Comparison of ENCODE assay signal across 14 cellular contexts in the genomic region with DNA sequence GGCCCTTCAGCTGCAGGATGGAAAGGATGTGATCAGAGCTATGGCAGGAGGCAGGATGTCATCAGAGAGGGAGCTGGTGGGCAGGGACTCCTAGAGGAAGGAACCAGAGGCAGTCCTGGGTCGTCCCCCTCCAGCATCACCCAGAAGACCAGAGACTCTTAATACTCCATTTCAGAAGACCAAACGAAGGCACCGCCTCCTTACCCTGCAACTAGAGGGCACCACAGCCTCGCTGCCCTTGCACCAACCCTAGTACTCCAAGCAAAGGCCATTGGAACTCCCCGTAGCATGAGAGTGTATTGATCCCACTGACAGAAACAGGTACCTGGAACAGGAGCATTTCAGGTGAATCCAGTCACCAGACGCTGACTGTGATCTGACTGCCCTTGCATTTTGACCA.
A peak's percentile ranks its signal among the peaks of the same experiment; 100 is the strongest.
DNase-seq lines count a peak whose midpoint lies in the region; ATAC-seq and TF ChIP-seq lines count a peak whose summit lies in the region.
"Had no signal": no experiment of that assay in that cellular context is flagged by ENCODE, and none has a peak within 500 bp of the region (broad histone marks: within the 10 kb centered on the region; RNA-seq: fewer than 3 reads in every experiment).

No MANE protein-coding gene starts in this region.

- no peak for TF ChIP-seq CTCF in RWPE2 (IDR thresholded peaks at IDR 0.05; ENCODE audit: poor library complexity, severe bottlenecking)
- no peak for TF ChIP-seq CTCF in GM20000 (IDR thresholded peaks at IDR 0.05; ENCODE audit: extremely low read depth, missing control alignments)

- H3K36me3 ChIP-seq in Karpas-422 (ENCODE audit: insufficient read depth, low read length) (no peaks in the 10 kb centered on the region), RWPE2 (ENCODE audit: low read depth) (no peaks in the 10 kb centered on the region)
- H3K36me3 ChIP-seq: BLaER1 treated with 17β-estradiol and CSF1 and Interleukin-3, amounts not matched to agents 10 nM and 100 nM had no signal

- H3K79me2 ChIP-seq in Karpas-422 (ENCODE audit: low read length) = no peaks in the 10 kb centered on the region

- no peak overlapping the region for H2AFZ ChIP-seq in Karpas-422 (ENCODE audit: low read length)

- no peak overlapping the region for H3K4me2 ChIP-seq in Karpas-422 (ENCODE audit: low read depth, low read length, poor library complexity, severe bottlenecking)
- H3K4me2 ChIP-seq: BLaER1 treated with 17β-estradiol and CSF1 and Interleukin-3, amounts not matched to agents 10 nM and 100 nM had no signal

- H3K9me3 ChIP-seq in Karpas-422 (ENCODE audit: low read length) (0 out of 2 replicates have a peak, but pooled peaks cover 4% of the 10 kb centered on the region), RWPE2 (ENCODE audit: severe bottlenecking) (no peaks in the 10 kb centered on the region)

- no peak overlapping the region for H3K4me3 ChIP-seq in Karpas-422 (ENCODE audit: low read length)
- no peak overlapping the region for H3K4me3 ChIP-seq in RWPE2 (ENCODE audit: severe bottlenecking)
- H3K4me3 ChIP-seq: BLaER1 treated with 17β-estradiol and CSF1 and Interleukin-3, amounts not matched to agents 10 nM and 100 nM had no signal

- no peaks in the 10 kb centered on the region for H4K20me1 ChIP-seq in Karpas-422 (ENCODE audit: insufficient read depth, low read depth, low read length)
- H4K20me1 ChIP-seq: BLaER1 treated with 17β-estradiol and CSF1 and Interleukin-3, amounts not matched to agents 10 nM and 100 nM had no signal

- no peaks in the 10 kb centered on the region for H3K9me2 ChIP-seq in Karpas-422 (replicated peaks; ENCODE audit: insufficient read depth, low read length)

- ATAC-seq in RWPE2 (ENCODE audit: low read depth) (no peak), left lobe of liver (peak; percentile 44), HG03097 (IDR thresholded peaks at IDR 0.05; ENCODE audit: low FRiP score, unreplicated experiment) (no peak)

- peak; percentile 22 for DNase-seq in NCI-H748 (lab: John Stamatoyannopoulos, UW; ENCODE audit: unreplicated experiment)
- DNase-seq in NCI-H748 treated with DMSO at 0.1 percent for 48 hours (lab: John Stamatoyannopoulos, UW) = no peak
- DNase-seq in Karpas-422 = peak; percentile 60
- peak; percentile 31 for DNase-seq in RWPE2 (ENCODE audit: low spot score)
- no peak for DNase-seq in left lobe of liver (ENCODE audit: low spot score)
- DNase-seq in NCI-H2196 (lab: John Stamatoyannopoulos, UW; ENCODE audit: unreplicated experiment) = no peak
- DNase-seq in GM20000 (ENCODE audit: low spot score) = no peak
- DNase-seq: EL, HCEC 1CT, IMR-90, NCI-H1048, NCI-H146 had no signal

- H3K9ac ChIP-seq in Karpas-422 (ENCODE audit: low read length) = no peak overlapping the region
- H3K9ac ChIP-seq: BLaER1 treated with 17β-estradiol and CSF1 and Interleukin-3, amounts not matched to agents 10 nM and 100 nM had no signal

- H3K27ac ChIP-seq in Karpas-422 (ENCODE audit: low read length) = no peak overlapping the region
- no peak overlapping the region for H3K27ac ChIP-seq in RWPE2 (ENCODE audit: poor library complexity, severe bottlenecking)
- H3K27ac ChIP-seq: BLaER1 treated with 17β-estradiol and CSF1 and Interleukin-3, amounts not matched to agents 10 nM and 100 nM had no signal

- H3K27me3 ChIP-seq in Karpas-422 (ENCODE audit: low read length) = no peaks in the 10 kb centered on the region; the same call in 1 of the 2 replicates
- no peaks in the 10 kb centered on the region for H3K27me3 ChIP-seq in RWPE2 (ENCODE audit: insufficient read depth, poor library complexity, severe bottlenecking)
- H3K27me3 ChIP-seq: BLaER1 treated with 17β-estradiol and CSF1 and Interleukin-3, amounts not matched to agents 10 nM and 100 nM had no signal

- H3K4me1 ChIP-seq in Karpas-422 (ENCODE audit: low read length) (no peaks in the 10 kb centered on the region), RWPE2 (ENCODE audit: insufficient read depth, poor library complexity, severe bottlenecking) (no peaks in the 10 kb centered on the region)

Comparison
In these comparisons a context has a peak if more than half of its experiments do, and no peak if none do; other contexts are left out.
1. DNase-seq: peak in NCI-H748 (single experiment), Karpas-422 (single experiment) and RWPE2 (single experiment); none in NCI-H748 treated with DMSO at 0.1 percent for 48 hours (single experiment), left lobe of liver (single experiment), NCI-H2196 (single experiment) and GM20000 (single experiment).